Comparison of ENCODE assay signal across 33 cellular contexts in the genomic region with DNA sequence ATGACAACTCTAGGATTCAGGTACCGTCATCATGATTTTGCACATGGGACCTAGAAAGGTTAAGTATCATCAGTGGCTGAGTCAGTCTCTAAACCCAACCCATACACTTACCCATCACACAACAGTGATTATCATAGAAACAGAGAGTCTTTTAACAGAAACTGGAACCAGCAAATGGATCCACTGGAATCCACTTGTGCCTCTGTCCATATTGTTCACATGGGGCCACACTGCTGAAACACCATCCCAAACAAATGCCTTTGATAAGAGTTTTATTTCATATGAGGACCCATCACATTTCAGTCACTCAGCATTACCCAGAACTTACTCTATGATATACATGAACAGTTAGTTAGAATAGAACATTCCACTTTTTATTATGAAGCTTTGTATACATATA.
"Had no signal": no experiment of that assay in that cellular context is flagged by ENCODE, and none has a peak within 500 bp of the region (broad histone marks: within the 10 kb centered on the region; RNA-seq: fewer than 3 reads in every experiment).

No MANE protein-coding gene starts in this region.

- FAIRE-seq: astrocyte, bronchial epithelial cell had no signal

- DNase-seq: activated effector memory CD4-positive, alpha-beta T cell treated with anti-CD3 and anti-CD28 coated beads, Interleukin-2, amount 50 U/mL, for 16 hours; activated effector memory CD4-positive, alpha-beta T cell treated with Interleukin-2 at 50 U/mL for 16 hours; activated gamma-delta T cell; activated gamma-delta T cell treated with Interleukin-2 at 50 U/mL for 16 hours; activated naive CD4-positive, alpha-beta T cell; activated naive CD4-positive, alpha-beta T cell treated with anti-CD3 and anti-CD28 coated beads for 36 hours; activated naive CD4-positive, alpha-beta T cell treated with anti-CD3 and anti-CD28 coated beads, Interleukin-2, amount 10 ng/mL, durations not matched to agents 7 days and 5 days; activated naive CD4-positive, alpha-beta T cell treated with anti-CD3 and anti-CD28 coated beads, Interleukin-2, amount 50 U/mL, for 16 hours; activated naive CD4-positive, alpha-beta T cell treated with Interleukin-2 at 50 U/mL for 16 hours; activated naive CD8-positive, alpha-beta T cell treated with anti-CD3 and anti-CD28 coated beads for 36 hours; activated naive CD8-positive, alpha-beta T cell treated with anti-CD3 and anti-CD28 coated beads, Interleukin-2, amount 10 ng/mL, durations not matched to agents 7 days and 5 days; activated naive CD8-positive, alpha-beta T cell treated with anti-CD3 and anti-CD28 coated beads, Interleukin-2, amount 50 U/mL, for 24 hours; activated T-cell treated with anti-CD3 and anti-CD28 coated beads, Interleukin-2, amount 50 U/mL, for 24 hours; activated T-cell treated with anti-CD3 and anti-CD28 coated beads, Interleukin-2, amount 50 U/mL, for 4 hours; activated T-cell treated with anti-CD3 and anti-CD28 coated beads, Interleukin-2, amount 50 U/mL, for 48 hours; activated T-cell treated with anti-CD3 and anti-CD28 coated beads, Interleukin-2, amount 50 U/mL, for 72 hours; adrenal gland; amniotic stem cell; amygdala; anterior cingulate cortex; aorta; body of pancreas; brain microvascular endothelial cell; caudate nucleus; central memory CD4-positive, alpha-beta T cell; cerebellar nuclear complex had no signal

- H3K9me3 ChIP-seq: adrenal gland, ascending aorta, body of pancreas, breast epithelium had no signal

- H3K4me1 ChIP-seq: adrenal gland, ascending aorta, breast epithelium had no signal

- ATAC-seq: activated naive CD4-positive, alpha-beta T cell treated with anti-CD3 and anti-CD28 coated beads, Interleukin-2, amount 50 U/mL, for 72 hours; activated naive CD8-positive, alpha-beta T cell treated with anti-CD3 and anti-CD28 coated beads, Interleukin-2, amount 50 U/mL, for 24 hours; activated T-cell treated with anti-CD3 and anti-CD28 coated beads, Interleukin-2, amount 50 U/mL, for 4 hours; activated T-cell treated with anti-CD3 and anti-CD28 coated beads, Interleukin-2, amount 50 U/mL, for 72 hours; activated T-helper 17 cell treated with anti-CD3 and anti-CD28 coated beads, Interleukin-2, amount 50 U/mL, for 72 hours; body of pancreas had no signal

- H3K27me3 ChIP-seq: adrenal gland, ascending aorta, body of pancreas, brain microvascular endothelial cell, breast epithelium, cardiac muscle cell had no signal

- H3K27ac ChIP-seq: adrenal gland, ascending aorta, body of pancreas, brain microvascular endothelial cell, breast epithelium, cardiac muscle cell had no signal

- H3K4me3 ChIP-seq: adrenal gland, ascending aorta, body of pancreas, breast epithelium, cardiac muscle cell had no signal

- H3K36me3 ChIP-seq: adrenal gland, ascending aorta, brain microvascular endothelial cell, breast epithelium, cardiac muscle cell had no signal
